ENCODE assay signal across 36 cellular contexts in the genomic region with DNA sequence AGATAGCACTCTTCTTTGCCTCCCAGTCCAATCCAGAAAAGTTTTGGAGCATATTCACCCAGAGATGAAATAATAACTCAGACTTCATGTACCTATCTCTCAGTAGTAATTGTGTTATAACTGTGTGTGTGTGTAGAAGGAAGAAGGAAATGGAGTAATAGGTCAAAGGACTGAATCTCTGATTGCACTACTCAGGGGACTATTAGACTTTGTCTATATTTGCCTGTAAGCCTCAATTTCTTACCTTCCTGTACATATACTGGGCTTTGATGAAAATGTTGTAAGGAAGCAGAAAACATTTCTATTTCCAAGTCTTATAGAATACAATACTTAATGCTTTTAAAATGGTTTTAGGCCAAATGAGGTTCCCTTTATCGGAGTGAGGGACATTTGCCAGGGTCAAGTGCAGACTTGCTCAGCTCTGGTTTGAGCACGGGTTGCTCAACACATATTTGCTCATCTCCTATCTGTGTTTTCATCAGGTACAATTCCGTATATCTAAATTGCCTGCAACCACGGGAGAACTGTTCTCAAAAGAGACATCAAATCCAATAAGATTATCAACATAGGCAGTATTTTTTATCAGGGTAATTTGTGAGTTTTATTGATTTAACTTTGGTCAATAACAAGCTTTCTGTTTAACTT. TPM values are rescaled to one million over a fixed set of nuclear protein-coding genes. Genes with fewer than 3 reads are reported as not detected.
DNase-seq lines count a peak whose midpoint lies in the region; ATAC-seq and TF ChIP-seq lines count a peak whose summit lies in the region.
"Had no signal": no experiment of that assay in that cellular context is flagged by ENCODE, and none has a peak within 500 bp of the region (broad histone marks: within the 10 kb centered on the region; RNA-seq: fewer than 3 reads in every experiment).

No MANE protein-coding gene starts in this region.

- H3K79me2 ChIP-seq in trophoblast cell (ENCODE audit: control insufficient read depth, insufficient read depth, low read length, poor library complexity), result no peaks in the 10 kb centered on the region

- no peak overlapping the region for H3K4me2 ChIP-seq in trophoblast cell (ENCODE audit: low read length)
- H3K4me2 ChIP-seq: neural progenitor cell had no signal

- no peak overlapping the region for H4K8ac ChIP-seq in trophoblast cell (ENCODE audit: low read depth, low read length)

- no peak overlapping the region for H2BK12ac ChIP-seq in trophoblast cell (ENCODE audit: low read length)

- DNase-seq in HuH-7 (ENCODE audit: low spot score), result peak; percentile 16
- peak; percentile 61 for DNase-seq in SKM-1 (lab: John Stamatoyannopoulos, UW; ENCODE audit: unreplicated experiment)
- DNase-seq in foreskin keratinocyte, result peak; percentile 32 to 70
- peak; percentile 30 to 64 for DNase-seq in trophoblast cell
- no peak for DNase-seq in activated CD4-positive, alpha-beta T cell treated with anti-CD3 and anti-CD28 coated beads, Interleukin-2, amount 10 ng/mL, durations not matched to agents 24 days and 14 days
- no peak for DNase-seq in activated CD4-positive, alpha-beta T cell treated with anti-CD3 and anti-CD28 coated beads for 1 hour
- DNase-seq: activated CD4-positive, alpha-beta memory T cell treated with anti-CD3 and anti-CD28 coated beads, Interleukin-2, amount 10 ng/mL, durations not matched to agents 7 days and 5 days; activated CD8-positive, alpha-beta memory T cell treated with anti-CD3 and anti-CD28 coated beads, Interleukin-2, amount 50 U/mL, for 4 hours; activated naive CD4-positive, alpha-beta T cell treated with anti-CD3 and anti-CD28 coated beads, Interleukin-2, amount 10 ng/mL, durations not matched to agents 7 days and 5 days; BE2C; CD8-positive, alpha-beta memory T cell; immature natural killer cell; left lung; NCI-H1417 treated with DMSO at 0.1 percent for 48 hours; NCI-H2107; NCI-H748 treated with DMSO at 0.1 percent for 48 hours; right cardiac atrium; spleen; stimulated activated CD4-positive, alpha-beta T cell treated with anti-CD3 and anti-CD28 coated beads, Interleukin-2, amount 100 ng/mL, for 24 hours; stimulated activated CD8-positive, alpha-beta memory T cell treated with anti-CD3 and anti-CD28 coated beads, Interleukin-4, amount 100 ng/mL, for 48 hours; T-helper 17 cell; testis had no signal

- ATAC-seq in foreskin keratinocyte (peak; percentile 59), GM19035 (IDR thresholded peaks at IDR 0.05; ENCODE audit: unreplicated experiment) (no peak)
- ATAC-seq: activated CD4-positive, CD25-positive, alpha-beta regulatory T cell treated with anti-CD3 and anti-CD28 coated beads, Interleukin-2, amount 50 U/mL, for 24 hours; K562; left lung; right cardiac atrium; T-helper 17 cell had no signal

- H3K4me1 ChIP-seq in foreskin keratinocyte (peaks cover 13% of the 10 kb centered on the region), trophoblast cell (ENCODE audit: control insufficient read depth in 1 of 2, insufficient read depth in 2 of 2, low read length in 2 of 2) (no peaks in the 10 kb centered on the region)
- H3K4me1 ChIP-seq: adrenal gland, BE2C, left lung, neural progenitor cell, spleen, testis had no signal

- intact Hi-C loops in activated CD4-positive, alpha-beta T cell treated with anti-CD3 and anti-CD28 coated beads, Interleukin-2, amount 10 ng/mL, durations not matched to agents 24 days and 14 days (cut with micrococcal nuclease), result no loop called here

- peaks cover 3% of the 10 kb centered on the region for H3K27me3 Mint-ChIP-seq in activated CD4-positive, alpha-beta T cell treated with anti-CD3 and anti-CD28 coated beads, Interleukin-2, amount 10 ng/mL, durations not matched to agents 24 days and 14 days
- H3K27me3 Mint-ChIP-seq: CD8-positive, alpha-beta memory T cell had no signal

- H3K27me3 ChIP-seq in foreskin keratinocyte, result no peaks in the 10 kb centered on the region
- H3K27me3 ChIP-seq in trophoblast cell (ENCODE audit: insufficient read depth, low read length), result no peaks in the 10 kb centered on the region
- H3K27me3 ChIP-seq: adrenal gland, BE2C, left lung, neural progenitor cell, spleen, testis had no signal

- H3K79me1 ChIP-seq in trophoblast cell (ENCODE audit: low read length), result no peaks in the 10 kb centered on the region

- no peak overlapping the region for H2AK5ac ChIP-seq in trophoblast cell (ENCODE audit: low read length)

- no CpG with 5 or more reads among the region's 4 CpGs for WGBS in trophoblast cell (ENCODE audit: extremely low coverage, insufficient coverage, insufficient read length)

- no peaks in the 10 kb centered on the region for H3K9me3 ChIP-seq in trophoblast cell (ENCODE audit: insufficient read depth, low read depth, low read length)
- H3K9me3 ChIP-seq: adrenal gland, BE2C, left lung, spleen, testis had no signal

- H3K4me3 Mint-ChIP-seq in activated CD4-positive, alpha-beta T cell treated with anti-CD3 and anti-CD28 coated beads, Interleukin-2, amount 10 ng/mL, durations not matched to agents 24 days and 14 days, result no peak overlapping the region
- H3K4me3 Mint-ChIP-seq: activated CD4-positive, alpha-beta memory T cell treated with anti-CD3 and anti-CD28 coated beads, Interleukin-2, amount 10 ng/mL, durations not matched to agents 7 days and 5 days; activated naive CD4-positive, alpha-beta T cell treated with anti-CD3 and anti-CD28 coated beads, Interleukin-2, amount 10 ng/mL, durations not matched to agents 7 days and 5 days; activated T-helper 1 cell treated with anti-CD3 and anti-CD28 coated beads, Interleukin-12 subunit alpha, Interleukin-12 subunit beta, Interleukin-2, Interleukin-4 antibody, amounts not matched to agents 30 ng/mL and 10 ng/mL and 1 ng/mL, durations not matched to agents 14 hours and 24 hours and 36 hours; brain; CD8-positive, alpha-beta memory T cell; immature natural killer cell; neural progenitor cell; stimulated activated naive CD8-positive, alpha-beta T cell treated with anti-CD3 and anti-CD28 coated beads, Interleukin-15, Interleukin-2, amounts not matched to agents 100 ng/mL and 50 ng/mL, for 24 hours; T-helper 17 cell had no signal

- no peaks in the 10 kb centered on the region for H3K9me3 Mint-ChIP-seq in activated CD4-positive, alpha-beta T cell treated with anti-CD3 and anti-CD28 coated beads, Interleukin-2, amount 10 ng/mL, durations not matched to agents 24 days and 14 days
- H3K9me3 Mint-ChIP-seq: activated CD4-positive, alpha-beta memory T cell treated with anti-CD3 and anti-CD28 coated beads, Interleukin-2, amount 10 ng/mL, durations not matched to agents 7 days and 5 days; activated naive CD4-positive, alpha-beta T cell treated with anti-CD3 and anti-CD28 coated beads, Interleukin-2, amount 10 ng/mL, durations not matched to agents 7 days and 5 days; activated T-helper 1 cell treated with anti-CD3 and anti-CD28 coated beads, Interleukin-12 subunit alpha, Interleukin-12 subunit beta, Interleukin-2, Interleukin-4 antibody, amounts not matched to agents 30 ng/mL and 10 ng/mL and 1 ng/mL, durations not matched to agents 14 hours and 24 hours and 36 hours; brain; CD8-positive, alpha-beta memory T cell; neural progenitor cell; stimulated activated naive CD8-positive, alpha-beta T cell treated with anti-CD3 and anti-CD28 coated beads, Interleukin-15, Interleukin-2, amounts not matched to agents 100 ng/mL and 50 ng/mL, for 24 hours had no signal

- H3K14ac ChIP-seq in trophoblast cell (ENCODE audit: low read length), result no peak overlapping the region

- no peak overlapping the region for H3K4ac ChIP-seq in trophoblast cell (ENCODE audit: low read depth, low read length)

- no peak overlapping the region for H3K9ac ChIP-seq in trophoblast cell (ENCODE audit: low read length)
- H3K9ac ChIP-seq: neural progenitor cell had no signal

- H3K36me3 Mint-ChIP-seq in activated CD4-positive, alpha-beta T cell treated with anti-CD3 and anti-CD28 coated beads, Interleukin-2, amount 10 ng/mL, durations not matched to agents 24 days and 14 days (ENCODE audit: low read depth), result no peaks in the 10 kb centered on the region
- H3K36me3 Mint-ChIP-seq: activated naive CD4-positive, alpha-beta T cell treated with anti-CD3 and anti-CD28 coated beads, Interleukin-2, amount 10 ng/mL, durations not matched to agents 7 days and 5 days; brain; CD8-positive, alpha-beta memory T cell; immature natural killer cell; neural progenitor cell had no signal

- H3K4me1 Mint-ChIP-seq in activated CD4-positive, alpha-beta T cell treated with anti-CD3 and anti-CD28 coated beads, Interleukin-2, amount 10 ng/mL, durations not matched to agents 24 days and 14 days, result no peaks in the 10 kb centered on the region
- H3K4me1 Mint-ChIP-seq: activated CD4-positive, alpha-beta memory T cell treated with anti-CD3 and anti-CD28 coated beads, Interleukin-2, amount 10 ng/mL, durations not matched to agents 7 days and 5 days; activated naive CD4-positive, alpha-beta T cell treated with anti-CD3 and anti-CD28 coated beads, Interleukin-2, amount 10 ng/mL, durations not matched to agents 7 days and 5 days; brain; CD8-positive, alpha-beta memory T cell; immature natural killer cell; neural progenitor cell; T-helper 17 cell had no signal

- H3K27ac ChIP-seq in foreskin keratinocyte, result no peak overlapping the region
- H3K27ac ChIP-seq in trophoblast cell (ENCODE audit: low read depth, low read length), result no peak overlapping the region
- H3K27ac ChIP-seq: adrenal gland, left lung, neural progenitor cell, spleen, testis had no signal

- no peak overlapping the region for H4K12ac ChIP-seq in trophoblast cell (ENCODE audit: low read depth, low read length)

- H4K91ac ChIP-seq in trophoblast cell (ENCODE audit: low read depth, low read length), result no peak overlapping the region

- no peak overlapping the region for H3K27ac Mint-ChIP-seq in activated CD4-positive, alpha-beta T cell treated with anti-CD3 and anti-CD28 coated beads, Interleukin-2, amount 10 ng/mL, durations not matched to agents 24 days and 14 days
- H3K27ac Mint-ChIP-seq: activated CD4-positive, alpha-beta memory T cell treated with anti-CD3 and anti-CD28 coated beads, Interleukin-2, amount 10 ng/mL, durations not matched to agents 7 days and 5 days; activated naive CD4-positive, alpha-beta T cell treated with anti-CD3 and anti-CD28 coated beads, Interleukin-2, amount 10 ng/mL, durations not matched to agents 7 days and 5 days; activated T-helper 1 cell treated with anti-CD3 and anti-CD28 coated beads, Interleukin-12 subunit alpha, Interleukin-12 subunit beta, Interleukin-2, Interleukin-4 antibody, amounts not matched to agents 30 ng/mL and 10 ng/mL and 1 ng/mL, durations not matched to agents 14 hours and 24 hours and 36 hours; brain; CD8-positive, alpha-beta memory T cell; immature natural killer cell; neural progenitor cell; stimulated activated naive CD8-positive, alpha-beta T cell treated with anti-CD3 and anti-CD28 coated beads, Interleukin-15, Interleukin-2, amounts not matched to agents 100 ng/mL and 50 ng/mL, for 24 hours; T-helper 17 cell had no signal

- no peak overlapping the region for H3K23ac ChIP-seq in trophoblast cell (ENCODE audit: low read length)

- no peak overlapping the region for H2BK120ac ChIP-seq in trophoblast cell (ENCODE audit: insufficient read depth, low read length, poor library complexity)

- no peak overlapping the region for H3K18ac ChIP-seq in trophoblast cell (ENCODE audit: low read length)

- TF ChIP-seq CTCF in foreskin keratinocyte (conservative IDR thresholded peaks at IDR 0.05), result no peak

- H3K4me3 ChIP-seq in trophoblast cell (ENCODE audit: low read depth, low read length), result no peak overlapping the region
- H3K4me3 ChIP-seq: adrenal gland, K562, left lung, neural progenitor cell, spleen, testis had no signal

- no peak overlapping the region for H2AFZ ChIP-seq in trophoblast cell (ENCODE audit: insufficient read depth, low read length, poor library complexity)
- H2AFZ ChIP-seq: neural progenitor cell had no signal

- H2BK5ac ChIP-seq in trophoblast cell (ENCODE audit: low read depth, low read length, poor library complexity), result no peak overlapping the region

- no peaks in the 10 kb centered on the region for H3K36me3 ChIP-seq in trophoblast cell (ENCODE audit: control insufficient read depth in 1 of 2, insufficient read depth in 2 of 2, low read length in 2 of 2)
- H3K36me3 ChIP-seq: adrenal gland, BE2C, left lung, neural progenitor cell, spleen had no signal

RNA-seq across cellular contexts. Expression of gene MEP1A, which starts 28.3 kb away (rescaled TPM):
- total RNA-seq in foreskin keratinocyte, result 0.07 TPM in 1 of 2 replicates, not detected in the other
- 0.01 and 0.04 TPM in 2 replicates for polyA plus RNA-seq in foreskin keratinocyte
- not detected in 2 replicates for polyA plus RNA-seq in trophoblast cell (2013)
- total RNA-seq in activated CD4-positive, alpha-beta T cell treated with anti-CD3 and anti-CD28 coated beads, Interleukin-2, amount 10 ng/mL, durations not matched to agents 24 days and 14 days, result not detected in 2 replicates
- total RNA-seq: activated CD4-positive, alpha-beta memory T cell treated with anti-CD3 and anti-CD28 coated beads, Interleukin-2, amount 10 ng/mL, durations not matched to agents 7 days and 5 days; activated T-helper 1 cell treated with anti-CD3 and anti-CD28 coated beads, Interleukin-12 subunit alpha, Interleukin-12 subunit beta, Interleukin-2, Interleukin-4 antibody, amounts not matched to agents 30 ng/mL and 10 ng/mL and 1 ng/mL, durations not matched to agents 14 hours and 24 hours and 36 hours; adrenal gland; CD8-positive, alpha-beta memory T cell; chondrocyte; glomerular endothelial cell; HT1080; K562; left lung; M059J; myocyte; OCI-LY7; right cardiac atrium; T-helper 17 cell had no signal
- polyA plus RNA-seq: CD8-positive, alpha-beta memory T cell; immature natural killer cell; K562; right cardiac atrium had no signal

Comparison
In these comparisons a context has a peak if more than half of its experiments do, and no peak if none do; other contexts are left out.
1. DNase-seq: peak in HuH-7 (single experiment), SKM-1 (single experiment), foreskin keratinocyte (2 of 2) and trophoblast cell (2 of 2); none in activated CD4-positive, alpha-beta T cell treated with anti-CD3 and anti-CD28 coated beads, Interleukin-2, amount 10 ng/mL, durations not matched to agents 24 days and 14 days (single experiment) and activated CD4-positive, alpha-beta T cell treated with anti-CD3 and anti-CD28 coated beads for 1 hour (single experiment).